1 cellular context compared by ENCODE assay signal in genomic region chr1:157000686-157001085, GRCh38.
TF ChIP-seq lines count a peak whose summit lies in the region.

No MANE protein-coding gene starts in this region.

TF ChIP-seq in SK-N-SH treated with all-trans-retinoic acid at 6 μM for 48 hours, 23 proteins besides CTCF, POLR2A, EP300 and RAD21 (continued from another document):
- no peak for TF ChIP-seq TSHZ2 (CRISPR knock-in tag; IDR thresholded peaks at IDR 0.05)
- TF ChIP-seq RARB (CRISPR knock-in tag; IDR thresholded peaks at IDR 0.05): no peak
- no peak for TF ChIP-seq ESRRG (CRISPR knock-in tag; IDR thresholded peaks at IDR 0.05)
